Comparison of ENCODE assay signal across 1 cellular context in the genomic region with DNA sequence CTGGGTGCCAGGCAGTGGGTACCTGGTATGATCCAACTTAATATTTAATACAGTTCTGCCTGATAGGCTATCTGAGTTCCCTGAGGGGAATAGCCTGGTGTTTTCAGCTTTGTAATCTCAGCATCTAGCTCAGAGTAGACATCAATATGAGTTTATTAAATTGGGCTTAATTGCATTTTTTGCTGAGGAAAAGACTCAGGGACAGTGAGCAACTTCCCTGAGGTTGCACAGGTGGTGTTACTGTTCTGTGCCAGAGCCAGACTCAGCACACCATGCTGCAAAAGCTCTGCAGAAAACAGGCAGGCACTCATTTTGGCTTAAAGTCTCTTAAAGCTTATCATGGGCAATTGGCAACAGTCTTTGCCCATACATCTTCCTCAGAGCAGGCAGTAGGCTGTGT.
TF ChIP-seq lines count a peak whose summit lies in the region.

No MANE protein-coding gene starts in this region.

TF ChIP-seq in H1, 55 proteins besides CTCF, POLR2A, EP300 and RAD21 (continued from another document):
- TF ChIP-seq TAF7 (optimal IDR thresholded peaks at IDR 0.05; ENCODE audit: borderline replicate concordance, low read depth, low read length) = no peak
- no peak for TF ChIP-seq CBX8 (IDR thresholded peaks at IDR 0.05; ENCODE audit: borderline replicate concordance, low read depth, low read length)
- no peak for TF ChIP-seq YY1 (IDR thresholded peaks at IDR 0.05; ENCODE audit: low read depth, low read length)
- TF ChIP-seq, protein P1, sequence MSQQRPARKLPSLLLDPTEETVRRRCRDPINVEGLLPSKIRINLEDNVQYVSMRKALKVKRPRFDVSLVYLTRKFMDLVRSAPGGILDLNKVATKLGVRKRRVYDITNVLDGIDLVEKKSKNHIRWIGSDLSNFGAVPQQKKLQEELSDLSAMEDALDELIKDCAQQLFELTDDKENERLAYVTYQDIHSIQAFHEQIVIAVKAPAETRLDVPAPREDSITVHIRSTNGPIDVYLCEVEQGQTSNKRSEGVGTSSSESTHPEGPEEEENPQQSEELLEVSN (IDR thresholded peaks at IDR 0.05) = no peak
- TF ChIP-seq TAF1 (IDR thresholded peaks at IDR 0.05; ENCODE audit: low read depth, low read length) = no peak
- TF ChIP-seq SIN3A (conservative IDR thresholded peaks at IDR 0.05 in 1 of 2, IDR thresholded peaks at IDR 0.05 in 1 of 2; ENCODE audit: low read depth in 1 of 2, low read length in 2 of 2) = no peak
